In the genomic region with DNA sequence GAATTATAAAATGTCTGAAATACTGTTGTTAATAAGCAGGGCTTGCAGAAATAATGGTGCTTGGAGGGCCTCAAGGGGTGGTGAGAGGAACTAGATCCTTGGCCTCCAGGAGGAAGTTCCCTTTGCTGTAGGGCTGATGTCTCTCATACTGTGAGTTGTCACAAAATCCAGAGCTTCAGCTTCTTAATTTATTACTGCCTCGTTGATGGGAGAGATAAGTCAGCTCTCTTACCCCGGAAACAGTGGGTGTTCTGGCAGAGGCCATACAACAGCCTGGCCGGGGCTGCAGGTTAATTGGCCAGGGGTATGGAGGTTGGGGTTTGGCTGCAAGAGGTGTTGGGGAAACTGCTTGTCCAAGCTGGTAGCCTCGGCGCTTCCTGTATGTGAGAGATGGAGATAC, we compare ENCODE assay signal across 12 cellular contexts. TPM values are rescaled to one million over a fixed set of nuclear protein-coding genes. Genes with fewer than 3 reads are reported as not detected.
DNase-seq lines count a peak whose midpoint lies in the region; ATAC-seq, FAIRE-seq and TF ChIP-seq lines count a peak whose summit lies in the region.
"Had no signal": no experiment of that assay in that cellular context is flagged by ENCODE, and none has a peak within 500 bp of the region (broad histone marks: within the 10 kb centered on the region; RNA-seq: fewer than 3 reads in every experiment).

No MANE protein-coding gene starts in this region.

- no peak for TF ChIP-seq POLR2A in GM12891 (IDR thresholded peaks at IDR 0.05; ENCODE audit: low read depth, low read length)

- peaks cover 14% of the 10 kb centered on the region for H3K36me3 Mint-ChIP-seq in effector memory CD8-positive, alpha-beta T cell (ENCODE audit: insufficient read depth)

- DNase-seq in AML-193 (lab: John Stamatoyannopoulos, UW) (peak; percentile 76 to 80), GM12891 (ENCODE audit: insufficient read length, low spot score) (peak; percentile 31), SK-N-DZ (ENCODE audit: low spot score) (peak; percentile 84), cerebellum (ENCODE audit: low spot score) (no peak)
- no peak for DNase-seq in effector memory CD8-positive, alpha-beta T cell
- DNase-seq: activated effector memory CD4-positive, alpha-beta T cell treated with anti-CD3 and anti-CD28 coated beads, Interleukin-2, amount 50 U/mL, for 16 hours; COR-L47 had no signal

- peak overlapping the region; percentile 23 to 60 for H3K4me3 Mint-ChIP-seq in effector memory CD8-positive, alpha-beta T cell

- ATAC-seq in effector memory CD8-positive, alpha-beta T cell (replicated peaks) = peak; percentile 37
- ATAC-seq in GM19324 (IDR thresholded peaks at IDR 0.05; ENCODE audit: low FRiP score, unreplicated experiment) (no peak), HG02870 (IDR thresholded peaks at IDR 0.05; ENCODE audit: unreplicated experiment) (no peak), GM18858 (IDR thresholded peaks at IDR 0.05; ENCODE audit: unreplicated experiment) (no peak)

- H3K27ac Mint-ChIP-seq in effector memory CD8-positive, alpha-beta T cell = peak overlapping the region; percentile 91 to 94

- H3K27me3 Mint-ChIP-seq in effector memory CD8-positive, alpha-beta T cell = no peaks in the 10 kb centered on the region

- no peaks in the 10 kb centered on the region for H3K9me3 Mint-ChIP-seq in effector memory CD8-positive, alpha-beta T cell

- H3K4me1 Mint-ChIP-seq in effector memory CD8-positive, alpha-beta T cell (ENCODE audit: low read depth in 2 of 2) = peaks cover 68 to 78% of the 10 kb centered on the region in 2 donors

- FAIRE-seq in GM12891 (lab: Jason Lieb, UNC) = peak; percentile 33
- FAIRE-seq: GM18507 had no signal

TF ChIP-seq in GM12891, 5 proteins besides CTCF, POLR2A, EP300 and RAD21:
- TF ChIP-seq POLR2AphosphoS5 (IDR thresholded peaks at IDR 0.05; ENCODE audit: low read depth, low read length) (no peak), SPI1 (IDR thresholded peaks at IDR 0.05; ENCODE audit: low read depth, low read length) (0 out of 2 replicates have a peak, but pooled peaks have one; percentile 4)

RNA-seq across cellular contexts. Expression of a gene that starts 15.5 kb away (rescaled TPM):
- polyA plus RNA-seq in GM12891 (2012; ENCODE audit: low read depth, missing spikeins) = 10.0 TPM
- 32.9 and 33.0 TPM in 2 replicates for polyA plus RNA-seq in SK-N-DZ (2014; cell fraction: cytosol; rRNA removed)
- polyA plus RNA-seq in SK-N-DZ (2014; cell fraction: nucleus; rRNA removed) = 17.7 and 25.3 TPM in 2 replicates
- total RNA-seq in cerebellum = 12.2 TPM

RNA-seq across cellular contexts. Expression of a gene that starts 20.9 kb away (rescaled TPM):
- polyA plus RNA-seq in GM12891 (2012; ENCODE audit: low read depth, missing spikeins) = 0.37 TPM
- 0.96 and 1.5 TPM in 2 replicates for polyA plus RNA-seq in SK-N-DZ (2014; cell fraction: cytosol; rRNA removed)
- polyA plus RNA-seq in SK-N-DZ (2014; cell fraction: nucleus; rRNA removed) = 0.79 and 2.1 TPM in 2 replicates
- 1.4 TPM for total RNA-seq in cerebellum
- polyA plus RNA-seq: neural cell had no signal

RNA-seq across cellular contexts. Expression of a gene that starts 42.3 kb away (rescaled TPM):
- 0.04 TPM for polyA plus RNA-seq in GM12891 (2012; ENCODE audit: low read depth, missing spikeins)
- 1.4 and 2.9 TPM in 2 replicates for polyA plus RNA-seq in SK-N-DZ (2014; cell fraction: cytosol; rRNA removed)
- polyA plus RNA-seq in SK-N-DZ (2014; cell fraction: nucleus; rRNA removed) = 7.7 and 13.9 TPM in 2 replicates
- total RNA-seq in cerebellum = 30.4 TPM

Comparison
In these comparisons a context has a peak if more than half of its experiments do, and no peak if none do; other contexts are left out.
1. DNase-seq: peak in AML-193 (2 of 2), GM12891 (single experiment) and SK-N-DZ (single experiment); none in effector memory CD8-positive, alpha-beta T cell (0 of 3) and cerebellum (single experiment).